Comparison of ENCODE assay signal across 1 cellular context in the genomic region with DNA sequence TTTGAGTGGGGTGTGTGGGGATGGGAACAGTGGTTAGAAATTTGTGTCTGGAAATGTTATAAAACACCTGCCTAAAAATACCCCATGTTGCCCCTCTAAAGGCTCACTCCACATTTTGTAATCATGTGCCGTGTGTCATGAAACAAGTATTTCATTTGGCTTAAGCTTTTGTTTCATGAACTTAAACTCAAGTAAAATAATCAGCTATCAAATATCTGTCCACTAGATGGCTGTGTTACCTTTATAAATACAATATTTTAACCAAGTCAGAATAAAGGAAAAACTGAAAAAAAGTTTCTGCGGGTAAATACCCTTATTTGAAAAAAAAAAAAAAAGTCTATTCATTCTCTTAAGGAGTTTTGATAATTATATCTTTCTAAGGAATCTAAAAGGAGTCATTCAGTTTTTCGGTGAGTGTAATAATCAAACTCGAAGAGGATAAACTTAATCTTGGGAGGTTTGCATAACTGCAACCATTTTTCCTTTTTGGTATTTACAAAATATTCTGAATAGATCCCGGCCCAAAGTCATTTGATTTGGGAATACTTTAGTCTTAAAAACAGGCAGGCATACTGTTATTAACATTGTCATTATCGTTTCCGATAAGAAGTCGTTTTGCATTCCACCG.
TF ChIP-seq lines count a peak whose summit lies in the region.

No MANE protein-coding gene starts in this region.

TF ChIP-seq in GM23338, 12 proteins besides CTCF, POLR2A, EP300 and RAD21 (continued from another document):
- TF ChIP-seq, protein P1, sequence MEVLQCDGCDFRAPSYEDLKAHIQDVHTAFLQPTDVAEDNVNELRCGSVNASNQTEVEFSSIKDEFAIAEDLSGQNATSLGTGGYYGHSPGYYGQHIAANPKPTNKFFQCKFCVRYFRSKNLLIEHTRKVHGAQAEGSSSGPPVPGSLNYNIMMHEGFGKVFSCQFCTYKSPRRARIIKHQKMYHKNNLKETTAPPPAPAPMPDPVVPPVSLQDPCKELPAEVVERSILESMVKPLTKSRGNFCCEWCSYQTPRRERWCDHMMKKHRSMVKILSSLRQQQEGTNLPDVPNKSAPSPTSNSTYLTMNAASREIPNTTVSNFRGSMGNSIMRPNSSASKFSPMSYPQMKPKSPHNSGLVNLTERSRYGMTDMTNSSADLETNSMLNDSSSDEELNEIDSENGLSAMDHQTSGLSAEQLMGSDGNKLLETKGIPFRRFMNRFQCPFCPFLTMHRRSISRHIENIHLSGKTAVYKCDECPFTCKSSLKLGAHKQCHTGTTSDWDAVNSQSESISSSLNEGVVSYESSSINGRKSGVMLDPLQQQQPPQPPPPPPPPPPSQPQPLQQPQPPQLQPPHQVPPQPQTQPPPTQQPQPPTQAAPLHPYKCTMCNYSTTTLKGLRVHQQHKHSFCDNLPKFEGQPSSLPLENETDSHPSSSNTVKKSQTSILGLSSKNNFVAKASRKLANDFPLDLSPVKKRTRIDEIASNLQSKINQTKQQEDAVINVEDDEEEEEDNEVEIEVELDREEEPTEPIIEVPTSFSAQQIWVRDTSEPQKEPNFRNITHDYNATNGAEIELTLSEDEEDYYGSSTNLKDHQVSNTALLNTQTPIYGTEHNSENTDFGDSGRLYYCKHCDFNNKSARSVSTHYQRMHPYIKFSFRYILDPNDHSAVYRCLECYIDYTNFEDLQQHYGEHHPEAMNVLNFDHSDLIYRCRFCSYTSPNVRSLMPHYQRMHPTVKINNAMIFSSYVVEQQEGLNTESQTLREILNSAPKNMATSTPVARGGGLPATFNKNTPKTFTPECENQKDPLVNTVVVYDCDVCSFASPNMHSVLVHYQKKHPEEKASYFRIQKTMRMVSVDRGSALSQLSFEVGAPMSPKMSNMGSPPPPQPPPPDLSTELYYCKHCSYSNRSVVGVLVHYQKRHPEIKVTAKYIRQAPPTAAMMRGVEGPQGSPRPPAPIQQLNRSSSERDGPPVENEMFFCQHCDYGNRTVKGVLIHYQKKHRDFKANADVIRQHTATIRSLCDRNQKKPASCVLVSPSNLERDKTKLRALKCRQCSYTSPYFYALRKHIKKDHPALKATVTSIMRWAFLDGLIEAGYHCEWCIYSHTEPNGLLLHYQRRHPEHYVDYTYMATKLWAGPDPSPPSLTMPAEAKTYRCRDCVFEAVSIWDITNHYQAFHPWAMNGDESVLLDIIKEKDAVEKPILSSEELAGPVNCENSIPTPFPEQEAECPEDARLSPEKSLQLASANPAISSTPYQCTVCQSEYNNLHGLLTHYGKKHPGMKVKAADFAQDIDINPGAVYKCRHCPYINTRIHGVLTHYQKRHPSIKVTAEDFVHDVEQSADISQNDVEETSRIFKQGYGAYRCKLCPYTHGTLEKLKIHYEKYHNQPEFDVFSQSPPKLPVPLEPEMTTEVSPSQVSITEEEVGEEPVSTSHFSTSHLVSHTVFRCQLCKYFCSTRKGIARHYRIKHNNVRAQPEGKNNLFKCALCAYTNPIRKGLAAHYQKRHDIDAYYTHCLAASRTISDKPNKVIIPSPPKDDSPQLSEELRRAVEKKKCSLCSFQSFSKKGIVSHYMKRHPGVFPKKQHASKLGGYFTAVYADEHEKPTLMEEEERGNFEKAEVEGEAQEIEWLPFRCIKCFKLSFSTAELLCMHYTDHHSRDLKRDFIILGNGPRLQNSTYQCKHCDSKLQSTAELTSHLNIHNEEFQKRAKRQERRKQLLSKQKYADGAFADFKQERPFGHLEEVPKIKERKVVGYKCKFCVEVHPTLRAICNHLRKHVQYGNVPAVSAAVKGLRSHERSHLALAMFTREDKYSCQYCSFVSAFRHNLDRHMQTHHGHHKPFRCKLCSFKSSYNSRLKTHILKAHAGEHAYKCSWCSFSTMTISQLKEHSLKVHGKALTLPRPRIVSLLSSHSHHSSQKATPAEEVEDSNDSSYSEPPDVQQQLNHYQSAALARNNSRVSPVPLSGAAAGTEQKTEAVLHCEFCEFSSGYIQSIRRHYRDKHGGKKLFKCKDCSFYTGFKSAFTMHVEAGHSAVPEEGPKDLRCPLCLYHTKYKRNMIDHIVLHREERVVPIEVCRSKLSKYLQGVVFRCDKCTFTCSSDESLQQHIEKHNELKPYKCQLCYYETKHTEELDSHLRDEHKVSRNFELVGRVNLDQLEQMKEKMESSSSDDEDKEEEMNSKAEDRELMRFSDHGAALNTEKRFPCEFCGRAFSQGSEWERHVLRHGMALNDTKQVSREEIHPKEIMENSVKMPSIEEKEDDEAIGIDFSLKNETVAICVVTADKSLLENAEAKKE (CRISPR knock-in tag; IDR thresholded peaks at IDR 0.05): no peak
- TF ChIP-seq NANOG (IDR thresholded peaks at IDR 0.05; ENCODE audit: borderline replicate concordance) (no peak), ZNF114 (CRISPR knock-in tag; IDR thresholded peaks at IDR 0.05) (no peak), EZH2 (IDR thresholded peaks at IDR 0.05; ENCODE audit: low read depth, unreplicated experiment) (no peak)
